ENCODE assay signal across 14 cellular contexts in the genomic region with DNA sequence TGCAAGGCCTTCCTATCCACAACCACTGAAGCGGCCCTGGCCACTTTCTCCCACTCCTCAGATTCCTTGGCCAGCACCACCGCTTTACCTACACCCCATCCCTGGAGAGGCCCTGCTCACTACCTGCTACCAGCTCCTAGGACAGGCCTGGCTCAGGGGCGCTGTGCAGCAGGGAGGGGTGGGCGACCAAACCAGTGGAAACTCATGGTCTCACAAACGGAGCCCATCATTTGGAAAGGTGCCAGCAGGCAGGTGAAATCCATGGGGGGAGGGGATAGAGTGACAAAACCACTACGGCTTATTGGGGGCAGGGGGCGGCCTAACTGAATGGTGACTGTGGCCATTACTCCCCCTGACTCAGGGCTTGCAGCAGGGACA.
"Had no signal": no experiment of that assay in that cellular context is flagged by ENCODE, and none has a peak within 500 bp of the region (broad histone marks: within the 10 kb centered on the region; RNA-seq: fewer than 3 reads in every experiment).

No MANE protein-coding gene starts in this region.

- DNase-seq: activated CD4-positive, alpha-beta T cell treated with anti-CD3 and anti-CD28 coated beads, Interleukin-2, amount 50 U/mL, for 1 hour; activated CD4-positive, CD25-positive, alpha-beta regulatory T cell; anterior cingulate cortex; erythroblast; gastrocnemius medialis; left colon had no signal

- H3K27me3 ChIP-seq: breast epithelium, dorsolateral prefrontal cortex, gastrocnemius medialis, pancreas had no signal

- H3K4me3 ChIP-seq: breast epithelium, dorsolateral prefrontal cortex, gastrocnemius medialis, lung, pancreas had no signal

- H3K4me1 ChIP-seq: gastrocnemius medialis, pancreas had no signal

- H3K9me3 ChIP-seq: breast epithelium, gastrocnemius medialis, pancreas had no signal

- H3K27ac ChIP-seq: breast epithelium, dorsolateral prefrontal cortex, gastrocnemius medialis, pancreas had no signal

- H3K9me3 Mint-ChIP-seq: stimulated activated memory B cell treated with anti-CD40 and anti-IgM and Interleukin-4, amounts not matched to agents 10 μg/mL and 1 μg/mL and 100 μg/mL, for 72 hours; T-helper 2 cell treated with Interferon-gamma antibody and Interleukin-4, amounts not matched to agents 5 μg/mL and 100 μg/mL, for 36 hours had no signal

- FAIRE-seq: pancreas, urothelium cell line had no signal

- H3K27ac Mint-ChIP-seq: activated naive CD8-positive, alpha-beta T cell; stimulated activated memory B cell treated with anti-CD40 and anti-IgM and Interleukin-4, amounts not matched to agents 10 μg/mL and 1 μg/mL and 100 μg/mL, for 72 hours; T-helper 2 cell treated with Interferon-gamma antibody and Interleukin-4, amounts not matched to agents 5 μg/mL and 100 μg/mL, for 36 hours had no signal

- ATAC-seq: left colon; pancreas; stimulated activated memory B cell treated with anti-CD40 and anti-IgM and Interleukin-4, amounts not matched to agents 10 μg/mL and 1 μg/mL and 100 μg/mL, for 72 hours had no signal
